Comparison of ENCODE assay signal across 20 cellular contexts in genomic region chr20:53803492-53804155, GRCh38.
"Had no signal": no experiment of that assay in that cellular context is flagged by ENCODE, and none has a peak within 500 bp of the region (broad histone marks: within the 10 kb centered on the region; RNA-seq: fewer than 3 reads in every experiment).

No MANE protein-coding gene starts in this region.

- H3K4me3 ChIP-seq: coronary artery, lung, psoas muscle, right lobe of liver, thoracic aorta, transverse colon had no signal

- DNase-seq: effector CD4-positive, alpha-beta T cell; endodermal cell; erythroblast; foreskin keratinocyte; immature natural killer cell; left ventricle myocardium superior; mesenchymal stem cell; naive thymus-derived CD4-positive, alpha-beta T cell; nephron progenitor cell; psoas muscle; retina; stimulated activated CD4-positive, alpha-beta T cell treated with anti-CD3 and anti-CD28 coated beads, Interleukin-4, amount 100 ng/mL, for 24 hours; stimulated activated naive B cell treated with anti-CD40 and anti-IgM and Interleukin-4, amounts not matched to agents 10 μg/mL and 1 μg/mL and 100 μg/mL, for 72 hours; stimulated activated naive CD8-positive, alpha-beta T cell treated with anti-CD3 and anti-CD28 coated beads, Interleukin-15, amount 100 ng/mL, for 72 hours; transverse colon had no signal

- H3K36me3 ChIP-seq: right lobe of liver, thoracic aorta, transverse colon had no signal

- H3K4me1 Mint-ChIP-seq: immature natural killer cell had no signal

- H3K27me3 ChIP-seq: foreskin keratinocyte, right lobe of liver, transverse colon had no signal

- H3K27me3 Mint-ChIP-seq: naive thymus-derived CD4-positive, alpha-beta T cell; stimulated activated naive B cell treated with anti-CD40 and anti-IgM and Interleukin-4, amounts not matched to agents 10 μg/mL and 1 μg/mL and 100 μg/mL, for 72 hours; stimulated activated naive CD8-positive, alpha-beta T cell treated with anti-CD3 and anti-CD28 coated beads, Interleukin-15, amount 100 ng/mL, for 72 hours had no signal

- ATAC-seq: foreskin keratinocyte; left ventricle myocardium superior; naive thymus-derived CD4-positive, alpha-beta T cell; psoas muscle; stimulated activated naive B cell treated with anti-CD40 and anti-IgM and Interleukin-4, amounts not matched to agents 10 μg/mL and 1 μg/mL and 100 μg/mL, for 72 hours; stimulated activated naive CD8-positive, alpha-beta T cell treated with anti-CD3 and anti-CD28 coated beads, Interleukin-15, amount 100 ng/mL, for 72 hours had no signal

- H3K27ac ChIP-seq: coronary artery, psoas muscle, right lobe of liver, thoracic aorta had no signal

- H3K27ac Mint-ChIP-seq: endodermal cell; immature natural killer cell; naive thymus-derived CD4-positive, alpha-beta T cell; nephron progenitor cell; stimulated activated naive B cell treated with anti-CD40 and anti-IgM and Interleukin-4, amounts not matched to agents 10 μg/mL and 1 μg/mL and 100 μg/mL, for 72 hours had no signal

- H3K36me3 Mint-ChIP-seq: immature natural killer cell; naive thymus-derived CD4-positive, alpha-beta T cell; stimulated activated naive B cell treated with anti-CD40 and anti-IgM and Interleukin-4, amounts not matched to agents 10 μg/mL and 1 μg/mL and 100 μg/mL, for 72 hours had no signal

- FAIRE-seq: endothelial cell of umbilical vein had no signal

- H3K4me1 ChIP-seq: psoas muscle had no signal

- H3K4me3 Mint-ChIP-seq: endodermal cell; immature natural killer cell; naive thymus-derived CD4-positive, alpha-beta T cell; nephron progenitor cell; stimulated activated naive B cell treated with anti-CD40 and anti-IgM and Interleukin-4, amounts not matched to agents 10 μg/mL and 1 μg/mL and 100 μg/mL, for 72 hours; stimulated activated naive CD8-positive, alpha-beta T cell treated with anti-CD3 and anti-CD28 coated beads, Interleukin-15, amount 100 ng/mL, for 72 hours had no signal

- H3K9me3 Mint-ChIP-seq: endodermal cell; immature natural killer cell; naive thymus-derived CD4-positive, alpha-beta T cell; nephron progenitor cell; stimulated activated naive B cell treated with anti-CD40 and anti-IgM and Interleukin-4, amounts not matched to agents 10 μg/mL and 1 μg/mL and 100 μg/mL, for 72 hours had no signal

- H3K9me3 ChIP-seq: psoas muscle, right lobe of liver, thoracic aorta, transverse colon had no signal
